Comparison of ENCODE assay signal across 24 cellular contexts in the genomic region with DNA sequence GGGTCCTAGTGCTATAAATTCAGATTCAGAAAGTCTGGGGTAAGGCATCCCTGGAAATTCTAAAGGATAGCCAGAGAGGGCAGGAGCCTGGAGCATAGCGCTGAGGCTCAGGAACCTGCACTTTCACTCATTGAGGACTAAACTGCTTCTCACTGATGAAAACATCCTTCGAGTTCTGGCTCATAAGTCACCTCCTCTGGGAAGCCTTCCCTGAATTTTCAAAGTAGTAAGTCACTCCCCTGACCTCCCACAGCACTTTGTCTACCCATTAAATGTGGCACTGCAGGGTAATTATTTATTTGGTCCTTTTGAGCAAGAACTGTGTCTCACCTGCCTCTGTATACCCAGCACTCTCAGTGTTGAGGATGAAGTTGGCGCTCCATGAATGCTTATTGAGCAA. TPM values are rescaled to one million over a fixed set of nuclear protein-coding genes. Genes with fewer than 3 reads are reported as not detected.
DNase-seq lines count a peak whose midpoint lies in the region; ATAC-seq, FAIRE-seq and TF ChIP-seq lines count a peak whose summit lies in the region.
"Had no signal": no experiment of that assay in that cellular context is flagged by ENCODE, and none has a peak within 500 bp of the region (broad histone marks: within the 10 kb centered on the region; RNA-seq: fewer than 3 reads in every experiment).

No MANE protein-coding gene starts in this region.

- H3K9me3 ChIP-seq in PC-9 (ENCODE audit: insufficient read depth, low read depth) (no peaks in the 10 kb centered on the region), mesenchymal stem cell (ENCODE audit: control insufficient read depth, low read length) (no peaks in the 10 kb centered on the region), transverse colon (no peaks in the 10 kb centered on the region)
- H3K9me3 ChIP-seq: prostate gland, spleen had no signal

- no peak overlapping the region for H3K18ac ChIP-seq in mesenchymal stem cell (ENCODE audit: low read depth in 1 of 2, low read length in 2 of 2)

- no peak for ATAC-seq in GM19395 (IDR thresholded peaks at IDR 0.05; ENCODE audit: unreplicated experiment)
- ATAC-seq: T-helper 17 cell had no signal

- H3K27ac ChIP-seq in PC-9, result peak overlapping the region; percentile 49
- no peak overlapping the region for H3K27ac ChIP-seq in mesenchymal stem cell (ENCODE audit: low read length, poor library complexity, severe bottlenecking)
- H3K27ac ChIP-seq in transverse colon, result peak overlapping the region in 3 of 4 donors; percentile 20 to 62 (median 41)
- H3K27ac ChIP-seq: prostate gland, spleen had no signal

- no peaks in the 10 kb centered on the region for H3K79me2 ChIP-seq in PC-9 (ENCODE audit: low read depth)

- peaks cover 23% of the 10 kb centered on the region for H3K79me1 ChIP-seq in mesenchymal stem cell (replicated peaks; ENCODE audit: low read length, poor library complexity, severe bottlenecking)

- no peak for TF ChIP-seq POLR2A in transverse colon (IDR thresholded peaks at IDR 0.05)

- no peak overlapping the region for H2BK12ac ChIP-seq in mesenchymal stem cell (ENCODE audit: low read length in 2 of 2)

- H3K9me2 ChIP-seq in PC-9 (ENCODE audit: insufficient read depth), result no peaks in the 10 kb centered on the region

- H3K27me3 ChIP-seq in PC-9 (ENCODE audit: insufficient read depth, low read depth) (no peaks in the 10 kb centered on the region), mesenchymal stem cell (ENCODE audit: control insufficient read depth in 1 of 2, insufficient read depth in 1 of 2, low read length in 2 of 2) (no peaks in the 10 kb centered on the region), transverse colon (no peaks in the 10 kb centered on the region)

- H2BK5ac ChIP-seq in mesenchymal stem cell (ENCODE audit: low read depth, low read length, poor library complexity, severe bottlenecking), result no peak overlapping the region

- H3F3A ChIP-seq in PC-9 (ENCODE audit: insufficient read depth, low read depth), result peaks cover 16% of the 10 kb centered on the region; the same call in 1 of the 2 replicates

- H3K36me3 Mint-ChIP-seq in chondrocyte (ENCODE audit: low read depth), result peaks cover under 1% of the 10 kb centered on the region

- CTCF ChIA-PET in PC-9 (lab: Charles Lee), result no interaction called here

- POLR2A ChIA-PET in PC-9 (lab: Charles Lee; ENCODE audit: unreplicated experiment), result interaction anchor here (0.6 kb wide), 2 partner anchors 121 to 1361 kb away, joined by 3 to 5 read pairs; no protein-coding TSS in a partner anchor

- intact Hi-C loops in PC-9 (cut with micrococcal nuclease; ENCODE audit: unreplicated experiment), result loop anchor here (1.0 to 2.0 kb wide), 2 partner anchors 48 to 53 kb away; no protein-coding TSS in a partner anchor
- intact Hi-C loops in transverse colon (cut with DNase I; ENCODE audit: low total_unique reads), result no loop called here

- no peak overlapping the region for H2AK5ac ChIP-seq in mesenchymal stem cell (ENCODE audit: low read length, severe bottlenecking)

- no peak overlapping the region for H3K23ac ChIP-seq in mesenchymal stem cell (ENCODE audit: low read length in 2 of 2)

- TF ChIP-seq CTCF in PC-9 (conservative IDR thresholded peaks at IDR 0.05) (no peak), chondrocyte (IDR thresholded peaks at IDR 0.05) (no peak), transverse colon (IDR thresholded peaks at IDR 0.05) (no peak)

- in situ Hi-C loops in transverse colon (cut with MboI; ENCODE audit: low pct_ligation_motif_present in 1 of 4, low pct_unique_long_range_greater_than_20kb in 1 of 4, low sequenced_read_pairs in 3 of 4), result no loop called here

- no peak overlapping the region for H3K4ac ChIP-seq in mesenchymal stem cell (ENCODE audit: low read depth in 1 of 2, low read length in 2 of 2)

- H3K9me3 Mint-ChIP-seq in chondrocyte (ENCODE audit: low read depth), result no peaks in the 10 kb centered on the region

- H2BK15ac ChIP-seq in mesenchymal stem cell (ENCODE audit: low read depth, poor library complexity, severe bottlenecking), result no peak overlapping the region

- no peak overlapping the region for H4K91ac ChIP-seq in mesenchymal stem cell (ENCODE audit: low read length)

- no peak overlapping the region for H3K4me3 ChIP-seq in PC-9
- no peak overlapping the region for H3K4me3 ChIP-seq in mesenchymal stem cell (ENCODE audit: insufficient read depth in 1 of 2, low read depth in 1 of 2, low read length in 2 of 2)
- H3K4me3 ChIP-seq in transverse colon, result no peak overlapping the region
- H3K4me3 ChIP-seq: prostate gland, spleen had no signal

- peaks cover 46% of the 10 kb centered on the region for H3K4me1 ChIP-seq in PC-9 (replicated peaks; ENCODE audit: insufficient read depth)
- H3K4me1 ChIP-seq in mesenchymal stem cell (ENCODE audit: control insufficient read depth, insufficient read depth, low read depth, low read length), result peaks cover 14% of the 10 kb centered on the region
- H3K4me1 ChIP-seq in transverse colon, result peaks cover 7 to 15% (median 11%) of the 10 kb centered on the region in 4 donors
- H3K4me1 ChIP-seq: prostate gland had no signal

- H4K8ac ChIP-seq in mesenchymal stem cell (ENCODE audit: low read length), result no peak overlapping the region

- H2AFZ ChIP-seq in PC-9 (no peak overlapping the region), mesenchymal stem cell (ENCODE audit: low read depth, low read length) (no peak overlapping the region)

- H3K27me3 Mint-ChIP-seq in chondrocyte (ENCODE audit: low read depth), result no peaks in the 10 kb centered on the region

- H2BK120ac ChIP-seq in mesenchymal stem cell (ENCODE audit: low read depth, low read length), result no peak overlapping the region

- no peak for TF ChIP-seq EP300 in transverse colon (IDR thresholded peaks at IDR 0.05; ENCODE audit: low read depth)

- H3K36me3 ChIP-seq in PC-9 (ENCODE audit: low read depth), result no peaks in the 10 kb centered on the region
- peaks cover 1 to 5% of the 10 kb centered on the region in 2 experiments for H3K36me3 ChIP-seq in mesenchymal stem cell (ENCODE audit: control insufficient read depth in 1 of 2, insufficient read depth in 2 of 2, low read depth in 1 of 2, low read length in 2 of 2)
- H3K36me3 ChIP-seq in transverse colon, result no peaks in the 10 kb centered on the region
- H3K36me3 ChIP-seq: prostate gland, spleen had no signal

- peak overlapping the region; percentile 67 for H3K4me2 ChIP-seq in PC-9
- H3K4me2 ChIP-seq in mesenchymal stem cell (ENCODE audit: low read length, poor library complexity, severe bottlenecking), result no peak overlapping the region

- DNase-seq in PC-9, result no peak
- DNase-seq in chondrocyte (ENCODE audit: low spot score), result no peak
- DNase-seq in mesenchymal stem cell, result no peak
- no peak for DNase-seq in transverse colon
- no peak for DNase-seq in urothelium cell line (ENCODE audit: low spot score)
- DNase-seq in NCI-H526 treated with DMSO at 0.1 percent for 48 hours (lab: John Stamatoyannopoulos, UW), result no peak
- DNase-seq: activated CD4-positive, alpha-beta T cell treated with anti-CD3 and anti-CD28 coated beads, Interleukin-2, amount 50 U/mL, for 4 hours; activated naive CD4-positive, alpha-beta T cell; activated T-cell treated with anti-CD3 and anti-CD28 coated beads for 4 hours; AML-193; effector CD8-positive, alpha-beta T cell; hypothalamus; KBM-7; midbrain; MV-4-11; NCI-H187; NCI-H345; NK-92 treated with Interleukin-12 subunit alpha and Interleukin-12 subunit beta, amount 100 ng/mL, for 24 hours; spleen; stimulated activated CD4-positive, alpha-beta T cell treated with anti-CD3 and anti-CD28 coated beads, Interleukin-4, amount 100 ng/mL, for 4 hours; substantia nigra; T-helper 17 cell had no signal

- H3K4me1 Mint-ChIP-seq in chondrocyte (ENCODE audit: low read depth), result peaks cover 76% of the 10 kb centered on the region
- H3K4me1 Mint-ChIP-seq: T-helper 17 cell had no signal

- no TSS peak for BruUV-seq in PC-9 (replicated peaks; lab: Mats Ljungman, UMichigan)

- H3K9ac ChIP-seq in mesenchymal stem cell (ENCODE audit: low read length), result peak overlapping the region; percentile 6

- 97% methylated on average over 3 of the region's 3 CpGs for WGBS in mesenchymal stem cell
- 91% methylated on average over 3 of the region's 3 CpGs; no CpG with 5 or more reads in 1 of the 2 donors for WGBS in transverse colon (ENCODE audit: low coverage in 1 of 2), 2 donors

- no peak overlapping the region for H3K4me3 Mint-ChIP-seq in chondrocyte (ENCODE audit: unreplicated experiment)
- H3K4me3 Mint-ChIP-seq: T-helper 17 cell had no signal

- H4K20me1 ChIP-seq in PC-9 (ENCODE audit: insufficient read depth), result no peaks in the 10 kb centered on the region

- FAIRE-seq in urothelium cell line (lab: Jason Lieb, UNC), result no peak

- H3K14ac ChIP-seq in mesenchymal stem cell (ENCODE audit: low read length in 2 of 2), result no peak overlapping the region

- H3K27ac Mint-ChIP-seq in chondrocyte (ENCODE audit: unreplicated experiment), result peak overlapping the region; percentile 98
- H3K27ac Mint-ChIP-seq: T-helper 17 cell had no signal

RNA-seq across cellular contexts. Expression of a gene that starts 30.9 kb away (rescaled TPM):
- total RNA-seq in PC-9 (2021) (7.4 and 9.2 TPM in 2 replicates), chondrocyte (30.1 to 32.0 TPM (median 30.8 TPM) in 3 replicates), transverse colon (1 to 10 TPM; 2.0 to 9.7 (median 8.0) TPM)
- polyA plus RNA-seq in mesenchymal stem cell (2013, experiment 1 of 2), result 2.7 TPM
- 2.5 TPM for polyA plus RNA-seq in mesenchymal stem cell (2013, experiment 2 of 2)
- total RNA-seq: T-helper 17 cell had no signal
